ENCODE assay signal across 2 cellular contexts in the genomic region with DNA sequence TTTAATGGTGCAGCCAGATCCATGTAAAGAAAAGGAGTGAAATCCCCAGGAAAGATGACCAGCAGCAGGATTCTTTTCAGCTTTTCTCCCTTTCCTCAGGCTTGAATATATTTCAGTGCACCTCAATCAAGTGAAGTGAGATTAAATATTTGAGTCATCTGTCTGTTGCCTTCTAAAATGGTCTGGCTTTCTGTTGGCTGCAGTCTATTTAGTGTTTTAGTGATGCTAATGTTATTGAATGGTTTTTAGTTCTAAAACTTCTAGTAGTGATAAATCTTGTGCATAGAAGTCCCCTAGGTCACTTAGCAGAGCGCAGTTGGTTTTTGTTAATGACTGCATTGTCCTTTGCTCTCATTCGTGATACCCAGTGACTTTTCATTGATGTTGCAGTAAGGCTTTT.
TF ChIP-seq lines count a peak whose summit lies in the region.

No MANE protein-coding gene starts in this region.

TF ChIP-seq in HEK293, 187 proteins besides CTCF, POLR2A, EP300 and RAD21:
- TF ChIP-seq ZBTB17 (tag by site-specific recombination; IDR thresholded peaks at IDR 0.05) (peak; percentile 64), ZNF843 (tag by site-specific recombination; IDR thresholded peaks at IDR 0.05) (no peak)
TF ChIP-seq in HEK293: peak in this region for 1.

TF ChIP-seq in H1, 55 proteins besides CTCF, POLR2A, EP300 and RAD21:
- no peak for TF ChIP-seq TAF1 (IDR thresholded peaks at IDR 0.05; ENCODE audit: low read depth, low read length)
- TF ChIP-seq JUND (IDR thresholded peaks at IDR 0.05; ENCODE audit: low read length) = no peak
- TF ChIP-seq CHD1 (IDR thresholded peaks at IDR 0.05; ENCODE audit: low read depth, low read length) = no peak
- TF ChIP-seq NRF1 (IDR thresholded peaks at IDR 0.05; ENCODE audit: low read depth, low read length) = no peak
- TF ChIP-seq KDM1A (IDR thresholded peaks at IDR 0.05; ENCODE audit: borderline replicate concordance, low read length) = no peak
- TF ChIP-seq CEBPB (IDR thresholded peaks at IDR 0.05; ENCODE audit: low read depth, low read length) = no peak
- no peak for TF ChIP-seq RXRA (IDR thresholded peaks at IDR 0.05; ENCODE audit: insufficient read depth, low read depth, low read length)
- no peak for TF ChIP-seq POLR2AphosphoS5 (IDR thresholded peaks at IDR 0.05; ENCODE audit: low read depth, low read length)
- TF ChIP-seq, protein P1, sequence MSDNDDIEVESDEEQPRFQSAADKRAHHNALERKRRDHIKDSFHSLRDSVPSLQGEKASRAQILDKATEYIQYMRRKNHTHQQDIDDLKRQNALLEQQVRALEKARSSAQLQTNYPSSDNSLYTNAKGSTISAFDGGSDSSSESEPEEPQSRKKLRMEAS (IDR thresholded peaks at IDR 0.05) = no peak
- no peak for TF ChIP-seq CTBP2 (IDR thresholded peaks at IDR 0.05; ENCODE audit: borderline replicate concordance, insufficient read depth, insufficient read length, low read length)
- TF ChIP-seq KDM5A (IDR thresholded peaks at IDR 0.05; ENCODE audit: low read length) = no peak
- TF ChIP-seq KDM4A (IDR thresholded peaks at IDR 0.05; ENCODE audit: low read depth, low read length, severe bottlenecking) = no peak
- no peak for TF ChIP-seq CBX5 (IDR thresholded peaks at IDR 0.05; ENCODE audit: low read depth, low read length)
- no peak for TF ChIP-seq TCF12 (IDR thresholded peaks at IDR 0.05; ENCODE audit: low read depth, low read length)
- TF ChIP-seq PHF8 (conservative IDR thresholded peaks at IDR 0.05; ENCODE audit: low read depth, low read length) = no peak
- no peak for TF ChIP-seq CBX8 (IDR thresholded peaks at IDR 0.05; ENCODE audit: borderline replicate concordance, low read depth, low read length)
- no peak for TF ChIP-seq MAFK (IDR thresholded peaks at IDR 0.05; ENCODE audit: low read depth, low read length)
- no peak for TF ChIP-seq ZNF274 (IDR thresholded peaks at IDR 0.05; ENCODE audit: borderline replicate concordance, extremely low read depth, low read length)
- no peak for TF ChIP-seq SP2 (IDR thresholded peaks at IDR 0.05; ENCODE audit: low read length)
- no peak for TF ChIP-seq RFX5 (IDR thresholded peaks at IDR 0.05; ENCODE audit: borderline replicate concordance, low read depth, low read length)
TF ChIP-seq in H1: peak in this region for 0.
